2 cellular contexts compared by ENCODE assay signal in the genomic region with DNA sequence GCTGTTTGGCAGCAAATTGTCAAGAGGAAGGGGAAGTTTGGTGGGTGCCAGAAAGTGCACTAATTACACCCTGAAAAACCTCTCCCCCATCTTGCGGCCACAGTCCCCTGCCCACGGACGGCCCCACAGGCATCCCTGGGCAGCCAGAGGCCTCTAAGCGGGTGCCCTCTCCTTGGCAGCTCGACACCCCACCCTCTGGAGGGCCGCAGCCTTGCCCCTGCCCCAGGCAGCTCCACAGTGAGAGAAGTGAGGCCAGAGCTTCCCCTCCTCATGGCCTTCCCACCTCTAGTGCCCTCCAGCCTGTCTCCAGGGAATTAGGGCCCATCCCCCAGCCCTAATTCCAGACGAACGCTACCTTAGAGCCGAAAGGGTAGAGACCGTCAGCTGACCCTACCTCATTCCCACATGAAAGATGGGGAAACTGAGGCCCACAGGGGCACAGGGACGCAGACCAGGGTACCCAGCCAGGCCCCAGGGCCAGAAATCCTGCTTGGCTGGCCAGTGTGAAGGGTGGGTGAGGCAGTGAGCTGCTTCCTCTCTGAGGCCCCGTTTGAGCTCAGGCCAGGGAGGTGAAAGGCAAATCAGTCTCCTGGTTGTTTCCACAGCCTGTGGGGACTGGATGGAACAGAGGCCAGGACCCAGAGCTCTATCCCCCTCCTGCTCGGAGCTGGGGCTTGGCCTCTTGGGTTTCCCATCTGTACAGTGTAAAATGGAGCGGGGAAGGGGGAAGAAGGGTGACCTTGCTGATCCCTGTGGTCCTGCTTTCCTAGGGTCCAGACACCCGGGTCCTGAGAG.
TF ChIP-seq lines count a peak whose summit lies in the region.

No MANE protein-coding gene starts in this region.

TF ChIP-seq in IMR-90, 13 proteins besides CTCF, POLR2A, EP300 and RAD21:
- no peak for TF ChIP-seq MXI1 (IDR thresholded peaks at IDR 0.05; ENCODE audit: borderline replicate concordance, low read depth, low read length)
- TF ChIP-seq, protein P1, sequence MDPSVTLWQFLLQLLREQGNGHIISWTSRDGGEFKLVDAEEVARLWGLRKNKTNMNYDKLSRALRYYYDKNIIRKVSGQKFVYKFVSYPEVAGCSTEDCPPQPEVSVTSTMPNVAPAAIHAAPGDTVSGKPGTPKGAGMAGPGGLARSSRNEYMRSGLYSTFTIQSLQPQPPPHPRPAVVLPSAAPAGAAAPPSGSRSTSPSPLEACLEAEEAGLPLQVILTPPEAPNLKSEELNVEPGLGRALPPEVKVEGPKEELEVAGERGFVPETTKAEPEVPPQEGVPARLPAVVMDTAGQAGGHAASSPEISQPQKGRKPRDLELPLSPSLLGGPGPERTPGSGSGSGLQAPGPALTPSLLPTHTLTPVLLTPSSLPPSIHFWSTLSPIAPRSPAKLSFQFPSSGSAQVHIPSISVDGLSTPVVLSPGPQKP (IDR thresholded peaks at IDR 0.05; ENCODE audit: borderline replicate concordance, low read depth, low read length) = no peak
- no peak for TF ChIP-seq SMC3 (IDR thresholded peaks at IDR 0.05; ENCODE audit: low read depth, low read length)
- TF ChIP-seq RCOR1 (IDR thresholded peaks at IDR 0.05; ENCODE audit: insufficient replicate concordance, low read length) = no peak
TF ChIP-seq in IMR-90: peak in this region for 0.

TF ChIP-seq in HepG2, 621 proteins besides CTCF, POLR2A, EP300 and RAD21:
- TF ChIP-seq MBNL3 (CRISPR knock-in tag; conservative IDR thresholded peaks at IDR 0.05) (no peak), MED8 (CRISPR knock-in tag; IDR thresholded peaks at IDR 0.05; ENCODE audit: insufficient replicate concordance) (no peak)
- TF ChIP-seq, protein P2, sequence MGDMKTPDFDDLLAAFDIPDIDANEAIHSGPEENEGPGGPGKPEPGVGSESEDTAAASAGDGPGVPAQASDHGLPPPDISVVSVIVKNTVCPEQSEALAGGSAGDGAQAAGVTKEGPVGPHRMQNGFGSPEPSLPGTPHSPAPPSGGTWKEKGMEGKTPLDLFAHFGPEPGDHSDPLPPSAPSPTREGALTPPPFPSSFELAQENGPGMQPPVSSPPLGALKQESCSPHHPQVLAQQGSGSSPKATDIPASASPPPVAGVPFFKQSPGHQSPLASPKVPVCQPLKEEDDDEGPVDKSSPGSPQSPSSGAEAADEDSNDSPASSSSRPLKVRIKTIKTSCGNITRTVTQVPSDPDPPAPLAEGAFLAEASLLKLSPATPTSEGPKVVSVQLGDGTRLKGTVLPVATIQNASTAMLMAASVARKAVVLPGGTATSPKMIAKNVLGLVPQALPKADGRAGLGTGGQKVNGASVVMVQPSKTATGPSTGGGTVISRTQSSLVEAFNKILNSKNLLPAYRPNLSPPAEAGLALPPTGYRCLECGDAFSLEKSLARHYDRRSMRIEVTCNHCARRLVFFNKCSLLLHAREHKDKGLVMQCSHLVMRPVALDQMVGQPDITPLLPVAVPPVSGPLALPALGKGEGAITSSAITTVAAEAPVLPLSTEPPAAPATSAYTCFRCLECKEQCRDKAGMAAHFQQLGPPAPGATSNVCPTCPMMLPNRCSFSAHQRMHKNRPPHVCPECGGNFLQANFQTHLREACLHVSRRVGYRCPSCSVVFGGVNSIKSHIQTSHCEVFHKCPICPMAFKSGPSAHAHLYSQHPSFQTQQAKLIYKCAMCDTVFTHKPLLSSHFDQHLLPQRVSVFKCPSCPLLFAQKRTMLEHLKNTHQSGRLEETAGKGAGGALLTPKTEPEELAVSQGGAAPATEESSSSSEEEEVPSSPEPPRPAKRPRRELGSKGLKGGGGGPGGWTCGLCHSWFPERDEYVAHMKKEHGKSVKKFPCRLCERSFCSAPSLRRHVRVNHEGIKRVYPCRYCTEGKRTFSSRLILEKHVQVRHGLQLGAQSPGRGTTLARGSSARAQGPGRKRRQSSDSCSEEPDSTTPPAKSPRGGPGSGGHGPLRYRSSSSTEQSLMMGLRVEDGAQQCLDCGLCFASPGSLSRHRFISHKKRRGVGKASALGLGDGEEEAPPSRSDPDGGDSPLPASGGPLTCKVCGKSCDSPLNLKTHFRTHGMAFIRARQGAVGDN (CRISPR knock-in tag; IDR thresholded peaks at IDR 0.05) = peak; percentile 16; the same call in 1 of the 2 replicates
